In genomic region chr13:29525757-29526156, GRCh38 we compare ENCODE assay signal across 25 cellular contexts.
"Had no signal": no experiment of that assay in that cellular context is flagged by ENCODE, and none has a peak within 500 bp of the region (broad histone marks: within the 10 kb centered on the region; RNA-seq: fewer than 3 reads in every experiment).

No MANE protein-coding gene starts in this region.

- ATAC-seq: left ventricle myocardium superior; mucosa of descending colon; natural killer cell treated with Interleukin-12 subunit alpha and Interleukin-12 subunit beta and Interleukin-15 and Interleukin-18, amount 100 ng/mL, for 72 hours; psoas muscle; right cardiac atrium; stimulated activated memory B cell treated with anti-CD40 and anti-IgM and Interleukin-4, amounts not matched to agents 10 μg/mL and 1 μg/mL and 100 μg/mL, for 72 hours; upper lobe of right lung had no signal

- H3K4me1 ChIP-seq: psoas muscle, upper lobe of right lung, uterus had no signal

- H3K4me3 ChIP-seq: dorsolateral prefrontal cortex, lung, mucosa of descending colon, ovary, psoas muscle, sigmoid colon, thoracic aorta, tibial nerve, upper lobe of right lung, uterus had no signal

- DNase-seq: dorsolateral prefrontal cortex; effector CD4-positive, alpha-beta T cell; hypothalamus; left ventricle myocardium superior; mucosa of descending colon; naive B cell; psoas muscle; right cardiac atrium; sigmoid colon; stimulated activated CD4-positive, alpha-beta T cell treated with anti-CD3 and anti-CD28 coated beads, Interleukin-4, amount 100 ng/mL, for 4 hours; upper lobe of right lung; uterus had no signal

- H3K27me3 ChIP-seq: dorsolateral prefrontal cortex, ovary, sigmoid colon, tibial nerve, upper lobe of right lung, uterus had no signal

- H3K4me1 Mint-ChIP-seq: memory B cell; stimulated activated memory B cell treated with anti-CD40 and anti-IgM and Interleukin-4, amounts not matched to agents 10 μg/mL and 1 μg/mL and 100 μg/mL, for 72 hours had no signal

- H3K9me3 ChIP-seq: mucosa of descending colon, ovary, psoas muscle, sigmoid colon, thoracic aorta, tibial nerve, upper lobe of right lung, uterus had no signal

- H3K27ac Mint-ChIP-seq: memory B cell; mesothelial cell of epicardium; naive B cell; natural killer cell treated with Interleukin-12 subunit alpha and Interleukin-12 subunit beta and Interleukin-15 and Interleukin-18, amount 100 ng/mL, for 72 hours; stimulated activated memory B cell treated with anti-CD40 and anti-IgM and Interleukin-4, amounts not matched to agents 10 μg/mL and 1 μg/mL and 100 μg/mL, for 72 hours; stimulated activated naive CD8-positive, alpha-beta T cell treated with anti-CD3 and anti-CD28 coated beads, Interleukin-15, Interleukin-2, amounts not matched to agents 100 ng/mL and 50 ng/mL, for 24 hours had no signal

- H3K9me3 Mint-ChIP-seq: memory B cell; mesothelial cell of epicardium; naive B cell; natural killer cell treated with Interleukin-12 subunit alpha and Interleukin-12 subunit beta and Interleukin-15 and Interleukin-18, amount 100 ng/mL, for 72 hours; neural crest cell; stimulated activated memory B cell treated with anti-CD40 and anti-IgM and Interleukin-4, amounts not matched to agents 10 μg/mL and 1 μg/mL and 100 μg/mL, for 72 hours; stimulated activated naive CD8-positive, alpha-beta T cell treated with anti-CD3 and anti-CD28 coated beads, Interleukin-15, Interleukin-2, amounts not matched to agents 100 ng/mL and 50 ng/mL, for 24 hours had no signal

- H3K27ac ChIP-seq: dorsolateral prefrontal cortex, ovary, psoas muscle, sigmoid colon, thoracic aorta, tibial nerve, upper lobe of right lung, uterus had no signal

- FAIRE-seq: colon, frontal cortex, keratinocyte had no signal

- H3K4me3 Mint-ChIP-seq: memory B cell; mesothelial cell of epicardium; naive B cell; natural killer cell treated with Interleukin-12 subunit alpha and Interleukin-12 subunit beta and Interleukin-15 and Interleukin-18, amount 100 ng/mL, for 72 hours; neural crest cell; stimulated activated memory B cell treated with anti-CD40 and anti-IgM and Interleukin-4, amounts not matched to agents 10 μg/mL and 1 μg/mL and 100 μg/mL, for 72 hours; stimulated activated naive CD8-positive, alpha-beta T cell treated with anti-CD3 and anti-CD28 coated beads, Interleukin-15, Interleukin-2, amounts not matched to agents 100 ng/mL and 50 ng/mL, for 24 hours had no signal

- H3K27me3 Mint-ChIP-seq: memory B cell; naive B cell; natural killer cell treated with Interleukin-12 subunit alpha and Interleukin-12 subunit beta and Interleukin-15 and Interleukin-18, amount 100 ng/mL, for 72 hours; stimulated activated memory B cell treated with anti-CD40 and anti-IgM and Interleukin-4, amounts not matched to agents 10 μg/mL and 1 μg/mL and 100 μg/mL, for 72 hours; stimulated activated naive CD8-positive, alpha-beta T cell treated with anti-CD3 and anti-CD28 coated beads, Interleukin-15, Interleukin-2, amounts not matched to agents 100 ng/mL and 50 ng/mL, for 24 hours had no signal

- H3K36me3 ChIP-seq: ovary, uterus had no signal
